In genomic region chr1:178541829-178542553, GRCh38 we compare ENCODE assay signal across 1 cellular context.
A peak's percentile ranks its signal among the peaks of the same experiment; 100 is the strongest.
TF ChIP-seq lines count a peak whose summit lies in the region.

No MANE protein-coding gene starts in this region.

TF ChIP-seq in HepG2, 621 proteins besides CTCF, POLR2A, EP300 and RAD21 (continued from another document):
- TF ChIP-seq ZNF503 (CRISPR knock-in tag; IDR thresholded peaks at IDR 0.05) (peak; percentile 66; the same call in 1 of the 2 replicates), ATRX (CRISPR knock-in tag; IDR thresholded peaks at IDR 0.05; ENCODE audit: borderline replicate concordance) (no peak), ZBTB3 (CRISPR knock-in tag; IDR thresholded peaks at IDR 0.05; ENCODE audit: borderline replicate concordance, low read depth) (no peak), SRSF9 (IDR thresholded peaks at IDR 0.05; ENCODE audit: borderline replicate concordance, insufficient read depth, low read depth, low read length, poor library complexity, severe bottlenecking) (no peak), LCORL (IDR thresholded peaks at IDR 0.05) (no peak), LCORL (CRISPR knock-in tag; IDR thresholded peaks at IDR 0.05) (no peak; the same call in 1 of the 2 replicates), ZNF512 (CRISPR knock-in tag; IDR thresholded peaks at IDR 0.05) (no peak), GMEB2 (CRISPR knock-in tag; IDR thresholded peaks at IDR 0.05; ENCODE audit: low read depth) (no peak), HINFP (CRISPR knock-in tag; IDR thresholded peaks at IDR 0.05; ENCODE audit: low read depth) (peak; percentile 54; the same call in 1 of the 2 replicates), ELF3 (CRISPR knock-in tag; IDR thresholded peaks at IDR 0.05) (peak; percentile 88), ZNF430 (CRISPR knock-in tag; IDR thresholded peaks at IDR 0.05) (no peak; the same call in 1 of the 2 replicates), HNF1B (CRISPR knock-in tag; IDR thresholded peaks at IDR 0.05) (peak; percentile 89), TP53 (CRISPR knock-in tag; conservative IDR thresholded peaks at IDR 0.05) (peak; percentile 24; the same call in 1 of the 2 replicates), RELA (CRISPR knock-in tag; IDR thresholded peaks at IDR 0.05) (no peak; the same call in 1 of the 2 replicates), GZF1 (CRISPR knock-in tag; IDR thresholded peaks at IDR 0.05) (no peak), SETDB1 (CRISPR knock-in tag; IDR thresholded peaks at IDR 0.05; ENCODE audit: borderline replicate concordance) (no peak), ZFX (CRISPR knock-in tag; IDR thresholded peaks at IDR 0.05; ENCODE audit: low read depth) (peak; percentile 80; the same call in 1 of the 2 replicates), HBP1 (CRISPR knock-in tag; IDR thresholded peaks at IDR 0.05; ENCODE audit: low read depth) (peak; percentile 61; the same call in 1 of the 2 replicates), ZBTB43 (CRISPR knock-in tag; conservative IDR thresholded peaks at IDR 0.05) (no peak; the same call in 1 of the 2 replicates), ZNF839 (CRISPR knock-in tag; IDR thresholded peaks at IDR 0.05; ENCODE audit: borderline replicate concordance) (no peak), YY1 (IDR thresholded peaks at IDR 0.05; ENCODE audit: insufficient read depth, insufficient replicate concordance, low read depth, low read length) (no peak), ZNF644 (CRISPR knock-in tag; IDR thresholded peaks at IDR 0.05; ENCODE audit: low read depth) (no peak), ZNF383 (CRISPR knock-in tag; IDR thresholded peaks at IDR 0.05; ENCODE audit: borderline replicate concordance) (0 out of 2 replicates have a peak, but pooled peaks have one; percentile 85), TMF1 (CRISPR knock-in tag; IDR thresholded peaks at IDR 0.05; ENCODE audit: low read depth) (no peak), ZNF616 (CRISPR knock-in tag; IDR thresholded peaks at IDR 0.05; ENCODE audit: low read depth) (no peak; the same call in 1 of the 2 replicates), TFE3 (CRISPR knock-in tag; IDR thresholded peaks at IDR 0.05) (no peak; the same call in 1 of the 2 replicates), RARA (CRISPR knock-in tag; IDR thresholded peaks at IDR 0.05) (peak; percentile 81), ZNF281 (CRISPR knock-in tag; IDR thresholded peaks at IDR 0.05; ENCODE audit: borderline replicate concordance) (0 out of 2 replicates have a peak, but pooled peaks have one; percentile 12), ZC3H4 (CRISPR knock-in tag; IDR thresholded peaks at IDR 0.05; ENCODE audit: borderline replicate concordance) (no peak), RXRB (CRISPR knock-in tag; IDR thresholded peaks at IDR 0.05; ENCODE audit: borderline replicate concordance) (peak; percentile 71), RERE (CRISPR knock-in tag; IDR thresholded peaks at IDR 0.05; ENCODE audit: low read depth) (peak; percentile 23; the same call in 1 of the 2 replicates)
TF ChIP-seq in HepG2: peak in this region for 238.
